ENCODE assay signal across 13 cellular contexts in the genomic region with DNA sequence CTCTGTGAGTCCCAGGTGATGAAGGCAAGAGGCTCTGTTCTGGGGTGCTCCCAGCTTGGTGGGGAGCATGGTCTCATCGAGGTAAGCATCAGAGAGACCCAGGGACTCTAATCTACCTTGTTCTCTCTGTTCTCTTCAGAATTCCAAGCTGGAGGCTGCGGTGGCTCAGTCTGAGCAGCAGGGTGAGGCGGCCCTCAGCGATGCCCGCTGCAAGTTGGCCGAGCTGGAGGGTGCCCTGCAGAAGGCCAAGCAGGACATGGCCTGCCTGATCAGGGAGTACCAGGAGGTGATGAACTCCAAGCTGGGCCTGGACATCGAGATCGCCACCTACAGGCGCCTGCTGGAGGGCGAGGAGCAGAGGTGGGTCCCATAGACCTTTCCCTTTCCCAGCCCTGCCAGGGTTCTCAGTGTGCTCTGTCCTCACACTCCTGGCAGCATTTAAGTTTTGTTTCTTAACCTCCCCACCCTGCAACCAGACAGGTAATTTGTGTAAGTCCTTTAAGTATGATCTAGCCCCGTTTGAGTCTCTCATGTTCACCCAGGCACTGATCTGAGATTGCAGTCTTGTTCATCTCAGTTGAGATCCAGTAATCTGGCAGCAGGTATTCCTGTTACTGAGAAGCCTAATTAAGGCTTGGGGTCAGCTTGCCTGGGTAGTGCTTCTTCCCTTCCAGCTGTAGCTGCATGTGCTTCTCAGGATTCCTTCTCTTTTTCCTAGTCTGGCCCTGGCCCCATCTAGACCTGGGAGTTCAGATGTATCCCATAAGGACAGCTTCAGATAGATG. TPM values are rescaled to one million over a fixed set of nuclear protein-coding genes. Genes with fewer than 3 reads are reported as not detected.
DNase-seq lines count a peak whose midpoint lies in the region; ATAC-seq and TF ChIP-seq lines count a peak whose summit lies in the region.
"Had no signal": no experiment of that assay in that cellular context is flagged by ENCODE, and none has a peak within 500 bp of the region (broad histone marks: within the 10 kb centered on the region; RNA-seq: fewer than 3 reads in every experiment).

No MANE protein-coding gene starts in this region.

- no peak overlapping the region for H3K9ac ChIP-seq in PC-3 (ENCODE audit: low read length)
- no peak overlapping the region for H3K9ac ChIP-seq in fibroblast of lung (ENCODE audit: insufficient read depth, low read length)

- peaks cover 64% of the 10 kb centered on the region for H3K27me3 Mint-ChIP-seq in activated naive CD8-positive, alpha-beta T cell treated with anti-CD3 and anti-CD28 coated beads, Interleukin-2, amount 10 ng/mL, durations not matched to agents 7 days and 5 days
- H3K27me3 Mint-ChIP-seq in activated naive CD8-positive, alpha-beta T cell treated with anti-CD3 and anti-CD28 coated beads for 36 hours, result peaks cover 43% of the 10 kb centered on the region
- peaks cover 45% of the 10 kb centered on the region for H3K27me3 Mint-ChIP-seq in activated CD4-positive, alpha-beta T cell treated with anti-CD3 and anti-CD28 coated beads, Interleukin-2, amount 10 ng/mL, durations not matched to agents 24 days and 14 days
- H3K27me3 Mint-ChIP-seq in CD8-positive, alpha-beta memory T cell, result peaks cover 18 to 51% of the 10 kb centered on the region in 2 donors

- no TSS peak for BruUV-seq in PC-3 (replicated peaks; lab: Mats Ljungman, UMichigan)

- no peak overlapping the region for H3K4me3 Mint-ChIP-seq in activated naive CD8-positive, alpha-beta T cell treated with anti-CD3 and anti-CD28 coated beads, Interleukin-2, amount 10 ng/mL, durations not matched to agents 7 days and 5 days
- no peak overlapping the region for H3K4me3 Mint-ChIP-seq in activated naive CD8-positive, alpha-beta T cell treated with anti-CD3 and anti-CD28 coated beads for 36 hours
- no peak overlapping the region for H3K4me3 Mint-ChIP-seq in activated CD4-positive, alpha-beta T cell treated with anti-CD3 and anti-CD28 coated beads, Interleukin-2, amount 10 ng/mL, durations not matched to agents 24 days and 14 days
- no peak overlapping the region for H3K4me3 Mint-ChIP-seq in CD8-positive, alpha-beta memory T cell
- H3K4me3 Mint-ChIP-seq: activated T-helper 17 cell treated with anti-CD3 and anti-CD28 coated beads, Interleukin-2, amount 50 U/mL, for 72 hours had no signal

- WGBS in spleen, 5 donors, result 61 to 87% (median 73%) methylated on average over 2 to 11 of the region's 11 CpGs

- H4K20me1 ChIP-seq in PC-3 (ENCODE audit: low read length), result no peaks in the 10 kb centered on the region
- H4K20me1 ChIP-seq in fibroblast of lung (ENCODE audit: control insufficient read depth, extremely low read depth, insufficient read depth, low read length), result no peaks in the 10 kb centered on the region

- no peaks in the 10 kb centered on the region for H3K9me3 Mint-ChIP-seq in activated naive CD8-positive, alpha-beta T cell treated with anti-CD3 and anti-CD28 coated beads, Interleukin-2, amount 10 ng/mL, durations not matched to agents 7 days and 5 days
- no peaks in the 10 kb centered on the region for H3K9me3 Mint-ChIP-seq in activated naive CD8-positive, alpha-beta T cell treated with anti-CD3 and anti-CD28 coated beads for 36 hours
- no peaks in the 10 kb centered on the region for H3K9me3 Mint-ChIP-seq in activated CD4-positive, alpha-beta T cell treated with anti-CD3 and anti-CD28 coated beads, Interleukin-2, amount 10 ng/mL, durations not matched to agents 24 days and 14 days
- no peaks in the 10 kb centered on the region for H3K9me3 Mint-ChIP-seq in CD8-positive, alpha-beta memory T cell
- H3K9me3 Mint-ChIP-seq: activated T-helper 17 cell treated with anti-CD3 and anti-CD28 coated beads, Interleukin-2, amount 50 U/mL, for 72 hours had no signal

- peaks cover 11% of the 10 kb centered on the region for H3K4me1 ChIP-seq in PC-3 (ENCODE audit: insufficient read depth, low read length)
- no peaks in the 10 kb centered on the region for H3K4me1 ChIP-seq in fibroblast of lung (ENCODE audit: control insufficient read depth, extremely low read depth, insufficient read depth, low read length)
- peaks cover 0 to 20% (median 11%) of the 10 kb centered on the region in 6 donors for H3K4me1 ChIP-seq in spleen
- H3K4me1 ChIP-seq in CD8-positive, alpha-beta memory T cell (ENCODE audit: insufficient read depth, low read length), result no peaks in the 10 kb centered on the region

- H3K79me2 ChIP-seq in PC-3 (ENCODE audit: low read length), result no peaks in the 10 kb centered on the region
- H3K79me2 ChIP-seq in fibroblast of lung (ENCODE audit: control insufficient read depth, insufficient read depth, low read length), result no peaks in the 10 kb centered on the region

- H3K27me3 ChIP-seq in PC-3 (ENCODE audit: low read length) (no peaks in the 10 kb centered on the region), fibroblast of lung (ENCODE audit: control insufficient read depth, insufficient read depth, low read length) (peaks cover 36% of the 10 kb centered on the region), spleen (replicated peaks in 1 of 7) (peaks cover 4 to 59% (median 23%) of the 10 kb centered on the region in 7 donors)
- H3K27me3 ChIP-seq in CD8-positive, alpha-beta memory T cell (ENCODE audit: insufficient read depth, low read length, poor library complexity, severe bottlenecking), result peaks cover 16% of the 10 kb centered on the region
- H3K27me3 ChIP-seq: Peyer's patch had no signal

- H3K27ac ChIP-seq in PC-3 (ENCODE audit: low read length) (no peak overlapping the region), fibroblast of lung (ENCODE audit: insufficient read depth, low read length) (no peak overlapping the region), spleen (no peak overlapping the region)
- H3K27ac ChIP-seq in CD8-positive, alpha-beta memory T cell (ENCODE audit: low read depth, low read length), result no peak overlapping the region
- H3K27ac ChIP-seq: HL-60, Peyer's patch had no signal

- no peaks in the 10 kb centered on the region for H3K36me3 ChIP-seq in PC-3 (ENCODE audit: low read depth, low read length)
- no peaks in the 10 kb centered on the region for H3K36me3 ChIP-seq in fibroblast of lung (ENCODE audit: control insufficient read depth, insufficient read depth, low read length)
- no peaks in the 10 kb centered on the region for H3K36me3 ChIP-seq in spleen
- H3K36me3 ChIP-seq in CD8-positive, alpha-beta memory T cell (ENCODE audit: insufficient read depth, low read length), result no peaks in the 10 kb centered on the region
- H3K36me3 ChIP-seq: Peyer's patch had no signal

- no peaks in the 10 kb centered on the region for H3K9me2 ChIP-seq in PC-3 (replicated peaks; ENCODE audit: low read length)

- H3K4me3 ChIP-seq in PC-3 (ENCODE audit: low read length) (no peak overlapping the region), fibroblast of lung (replicated peaks in 1 of 4; ENCODE audit: control extremely low read depth in 1 of 4, insufficient read depth in 1 of 4, low read depth in 3 of 4, low read length in 4 of 4) (no peak overlapping the region), spleen (no peak overlapping the region)
- H3K4me3 ChIP-seq in CD8-positive, alpha-beta memory T cell (ENCODE audit: low read length), result no peak overlapping the region
- H3K4me3 ChIP-seq: Peyer's patch had no signal

- ATAC-seq in activated naive CD8-positive, alpha-beta T cell treated with anti-CD3 and anti-CD28 coated beads, Interleukin-2, amount 10 ng/mL, durations not matched to agents 7 days and 5 days (ENCODE audit: low read depth), result no peak
- no peak for ATAC-seq in PC-3
- ATAC-seq: activated T-helper 17 cell treated with anti-CD3 and anti-CD28 coated beads, Interleukin-2, amount 50 U/mL, for 72 hours had no signal

- H2AFZ ChIP-seq in PC-3 (ENCODE audit: low read length), result no peak overlapping the region
- no peak overlapping the region for H2AFZ ChIP-seq in fibroblast of lung (ENCODE audit: low read length)

- H3K9me3 ChIP-seq in PC-3 (ENCODE audit: low read length), result no peaks in the 10 kb centered on the region
- H3K9me3 ChIP-seq in fibroblast of lung (ENCODE audit: control insufficient read depth, insufficient read depth, low read depth, low read length), result no peaks in the 10 kb centered on the region
- H3K9me3 ChIP-seq in spleen, result no peaks in the 10 kb centered on the region
- no peaks in the 10 kb centered on the region for H3K9me3 ChIP-seq in CD8-positive, alpha-beta memory T cell (ENCODE audit: low read length)
- H3K9me3 ChIP-seq: Peyer's patch had no signal

- peaks cover 27% of the 10 kb centered on the region for H3K4me1 Mint-ChIP-seq in activated naive CD8-positive, alpha-beta T cell treated with anti-CD3 and anti-CD28 coated beads, Interleukin-2, amount 10 ng/mL, durations not matched to agents 7 days and 5 days
- peaks cover 18% of the 10 kb centered on the region for H3K4me1 Mint-ChIP-seq in activated naive CD8-positive, alpha-beta T cell treated with anti-CD3 and anti-CD28 coated beads for 36 hours
- peaks cover 21% of the 10 kb centered on the region for H3K4me1 Mint-ChIP-seq in activated CD4-positive, alpha-beta T cell treated with anti-CD3 and anti-CD28 coated beads, Interleukin-2, amount 10 ng/mL, durations not matched to agents 24 days and 14 days
- H3K4me1 Mint-ChIP-seq in CD8-positive, alpha-beta memory T cell, result peaks cover 20 to 22% (median 21%) of the 10 kb centered on the region in 3 donors

- POLR2A ChIA-PET in activated naive CD8-positive, alpha-beta T cell treated with anti-CD3 and anti-CD28 coated beads, Interleukin-2, amount 10 ng/mL, durations not matched to agents 7 days and 5 days (lab: Charles Lee), result no interaction called here
- POLR2A ChIA-PET in PC-3 (lab: Charles Lee; ENCODE audit: unreplicated experiment), result no interaction called here
- POLR2A ChIA-PET in CD8-positive, alpha-beta memory T cell (lab: Charles Lee), result no interaction called here

- no peak overlapping the region for H3K27ac Mint-ChIP-seq in activated naive CD8-positive, alpha-beta T cell treated with anti-CD3 and anti-CD28 coated beads, Interleukin-2, amount 10 ng/mL, durations not matched to agents 7 days and 5 days
- no peak overlapping the region for H3K27ac Mint-ChIP-seq in activated naive CD8-positive, alpha-beta T cell treated with anti-CD3 and anti-CD28 coated beads for 36 hours
- no peak overlapping the region for H3K27ac Mint-ChIP-seq in activated CD4-positive, alpha-beta T cell treated with anti-CD3 and anti-CD28 coated beads, Interleukin-2, amount 10 ng/mL, durations not matched to agents 24 days and 14 days
- H3K27ac Mint-ChIP-seq in CD8-positive, alpha-beta memory T cell, result no peak overlapping the region
- H3K27ac Mint-ChIP-seq: activated T-helper 17 cell treated with anti-CD3 and anti-CD28 coated beads, Interleukin-2, amount 50 U/mL, for 72 hours had no signal

- no peak overlapping the region for H3K4me2 ChIP-seq in PC-3 (ENCODE audit: low read length)
- no peak overlapping the region for H3K4me2 ChIP-seq in fibroblast of lung (ENCODE audit: extremely low read depth, insufficient read depth, low read length)

- peak; percentile 56; the same call in 1 of the 2 replicates for TF ChIP-seq CTCF in PC-3 (conservative IDR thresholded peaks at IDR 0.05; ENCODE audit: low read depth, low read length)
- TF ChIP-seq CTCF in fibroblast of lung (conservative IDR thresholded peaks at IDR 0.05 in 1 of 2, IDR thresholded peaks at IDR 0.05 in 1 of 2; ENCODE audit: low read depth in 1 of 2, low read length in 2 of 2), result peak; percentile 7 to 22
- peak in 4 of 11 experiments; percentile 13 to 20 (median 16) for TF ChIP-seq CTCF in spleen (IDR thresholded peaks at IDR 0.05 in 8 of 11, conservative IDR thresholded peaks at IDR 0.05 in 3 of 11)

- intact Hi-C loops in PC-3 (cut with micrococcal nuclease) (no loop called here), spleen (cut with DNase I; ENCODE audit: low total_unique reads) (no loop called here)
- intact Hi-C loops in activated CD4-positive, alpha-beta T cell treated with anti-CD3 and anti-CD28 coated beads, Interleukin-2, amount 10 ng/mL, durations not matched to agents 24 days and 14 days (cut with micrococcal nuclease), result no loop called here

- no peak for TF ChIP-seq POLR2A in spleen (IDR thresholded peaks at IDR 0.05)

- CTCF ChIA-PET in PC-3 (lab: Charles Lee), result interaction anchor here (0.6 kb wide), 1 partner anchor 50 kb away, joined by 3 read pairs; no protein-coding TSS in a partner anchor
- CTCF ChIA-PET in CD8-positive, alpha-beta memory T cell (lab: Charles Lee), result interaction anchor here (1.5 kb wide), 1 partner anchor 22 kb away, joined by 4 read pairs; no protein-coding TSS in a partner anchor

- no peaks in the 10 kb centered on the region for H3K36me3 Mint-ChIP-seq in activated naive CD8-positive, alpha-beta T cell treated with anti-CD3 and anti-CD28 coated beads, Interleukin-2, amount 10 ng/mL, durations not matched to agents 7 days and 5 days
- no peaks in the 10 kb centered on the region for H3K36me3 Mint-ChIP-seq in activated naive CD8-positive, alpha-beta T cell treated with anti-CD3 and anti-CD28 coated beads for 36 hours
- peaks cover 3% of the 10 kb centered on the region for H3K36me3 Mint-ChIP-seq in activated CD4-positive, alpha-beta T cell treated with anti-CD3 and anti-CD28 coated beads, Interleukin-2, amount 10 ng/mL, durations not matched to agents 24 days and 14 days (ENCODE audit: low read depth)
- H3K36me3 Mint-ChIP-seq in CD8-positive, alpha-beta memory T cell, result no peaks in the 10 kb centered on the region

- peak; percentile 30 for DNase-seq in activated naive CD8-positive, alpha-beta T cell treated with anti-CD3 and anti-CD28 coated beads, Interleukin-2, amount 10 ng/mL, durations not matched to agents 7 days and 5 days
- no peak for DNase-seq in activated naive CD8-positive, alpha-beta T cell treated with anti-CD3 and anti-CD28 coated beads for 36 hours
- no peak for DNase-seq in PC-3
- no peak for DNase-seq in fibroblast of lung (ENCODE audit: low read depth in 2 of 2)
- DNase-seq in spleen, result peak; percentile 62
- no peak for DNase-seq in midbrain (lab: John Stamatoyannopoulos, UW)
- DNase-seq in activated CD4-positive, alpha-beta T cell treated with anti-CD3 and anti-CD28 coated beads, Interleukin-2, amount 10 ng/mL, durations not matched to agents 24 days and 14 days, result no peak
- no peak for DNase-seq in CD8-positive, alpha-beta memory T cell
- DNase-seq: mesenchymal stem cell, NCI-H2081 had no signal

- no peaks in the 10 kb centered on the region for H3F3A ChIP-seq in PC-3 (ENCODE audit: low read length, unreplicated experiment)

RNA-seq across cellular contexts. Expression of a gene that starts 14.8 kb away (rescaled TPM):
- not detected for total RNA-seq in activated naive CD8-positive, alpha-beta T cell treated with anti-CD3 and anti-CD28 coated beads, Interleukin-2, amount 10 ng/mL, durations not matched to agents 7 days and 5 days
- not detected for total RNA-seq in activated naive CD8-positive, alpha-beta T cell treated with anti-CD3 and anti-CD28 coated beads for 36 hours
- total RNA-seq in PC-3 (2014; rRNA removed) (1,688 and 2,042 TPM in 2 replicates), fibroblast of lung (not detected in 2 replicates), spleen (not detected)
- polyA plus RNA-seq in fibroblast of lung (not detected in 2 replicates), spleen (under 1 TPM in 2 of 3 donors, not detected in 1; 0.05 to 0.37 TPM)
- polyA plus RNA-seq in fibroblast of lung (2012), result not detected in 2 replicates
- polyA minus RNA-seq in fibroblast of lung (ENCODE audit: low replicate concordance), result not detected in 2 replicates
- total RNA-seq in activated CD4-positive, alpha-beta T cell treated with anti-CD3 and anti-CD28 coated beads, Interleukin-2, amount 10 ng/mL, durations not matched to agents 24 days and 14 days, result not detected in 2 replicates
- not detected for total RNA-seq in CD8-positive, alpha-beta memory T cell
- polyA plus RNA-seq in CD8-positive, alpha-beta memory T cell, result not detected
- total RNA-seq: activated T-helper 17 cell treated with anti-CD3 and anti-CD28 coated beads, Interleukin-2, amount 50 U/mL, for 72 hours; Peyer's patch had no signal

RNA-seq across cellular contexts. Expression of a gene that starts 15.1 kb away (rescaled TPM):
- total RNA-seq in activated naive CD8-positive, alpha-beta T cell treated with anti-CD3 and anti-CD28 coated beads, Interleukin-2, amount 10 ng/mL, durations not matched to agents 7 days and 5 days, result not detected
- total RNA-seq in activated naive CD8-positive, alpha-beta T cell treated with anti-CD3 and anti-CD28 coated beads for 36 hours, result not detected
- total RNA-seq in PC-3 (2014; rRNA removed) (0.33 and 1.1 TPM in 2 replicates), fibroblast of lung (not detected in 2 replicates), spleen (not detected)
- polyA plus RNA-seq in fibroblast of lung (not detected in 2 replicates), spleen (not detected)
- not detected in 2 replicates for polyA plus RNA-seq in fibroblast of lung (2012)
- not detected in 2 replicates for polyA minus RNA-seq in fibroblast of lung (ENCODE audit: low replicate concordance)
- total RNA-seq in activated CD4-positive, alpha-beta T cell treated with anti-CD3 and anti-CD28 coated beads, Interleukin-2, amount 10 ng/mL, durations not matched to agents 24 days and 14 days, result not detected in 2 replicates
- total RNA-seq in CD8-positive, alpha-beta memory T cell, result not detected
- not detected for polyA plus RNA-seq in CD8-positive, alpha-beta memory T cell
- total RNA-seq: activated T-helper 17 cell treated with anti-CD3 and anti-CD28 coated beads, Interleukin-2, amount 50 U/mL, for 72 hours; Peyer's patch had no signal

RNA-seq across cellular contexts. Expression of a gene that starts 31.7 kb away (rescaled TPM):
- under 1 TPM in 1 of 2 experiments, not detected in 1; 0.14 TPM for total RNA-seq in activated naive CD8-positive, alpha-beta T cell treated with anti-CD3 and anti-CD28 coated beads, Interleukin-2, amount 10 ng/mL, durations not matched to agents 7 days and 5 days
- total RNA-seq in activated naive CD8-positive, alpha-beta T cell treated with anti-CD3 and anti-CD28 coated beads for 36 hours, result not detected
- total RNA-seq in PC-3 (2014; rRNA removed), result 0.98 and 1.2 TPM in 2 replicates
- 0.17 TPM in 1 of 2 replicates, not detected in the other for total RNA-seq in fibroblast of lung
- 0.02 TPM in 1 of 2 replicates, not detected in the other for polyA plus RNA-seq in fibroblast of lung
- polyA plus RNA-seq in fibroblast of lung (2012), result not detected in 2 replicates
- not detected in 2 replicates for polyA minus RNA-seq in fibroblast of lung (ENCODE audit: low replicate concordance)
- total RNA-seq in spleen, result under 1 TPM in 2 of 7 donors, not detected in 5; 0.17 to 0.26 TPM
- under 1 TPM in 2 of 3 donors, not detected in 1; 0.08 to 0.09 TPM for polyA plus RNA-seq in spleen
- total RNA-seq in activated CD4-positive, alpha-beta T cell treated with anti-CD3 and anti-CD28 coated beads, Interleukin-2, amount 10 ng/mL, durations not matched to agents 24 days and 14 days, result 0.44 and 0.64 TPM in 2 replicates
- total RNA-seq in CD8-positive, alpha-beta memory T cell, result under 1 TPM in 1 of 2 experiments, not detected in 1; 0.31 TPM
- polyA plus RNA-seq in CD8-positive, alpha-beta memory T cell, result not detected
- total RNA-seq: Peyer's patch had no signal

Comparison
In these comparisons a context has a peak if more than half of its experiments do, and no peak if none do; other contexts are left out.
1. DNase-seq: peak in activated naive CD8-positive, alpha-beta T cell treated with anti-CD3 and anti-CD28 coated beads, Interleukin-2, amount 10 ng/mL, durations not matched to agents 7 days and 5 days (single experiment) and spleen (single experiment); none in activated naive CD8-positive, alpha-beta T cell treated with anti-CD3 and anti-CD28 coated beads for 36 hours (single experiment), PC-3 (single experiment), fibroblast of lung (0 of 2), midbrain (single experiment), activated CD4-positive, alpha-beta T cell treated with anti-CD3 and anti-CD28 coated beads, Interleukin-2, amount 10 ng/mL, durations not matched to agents 24 days and 14 days (single experiment) and CD8-positive, alpha-beta memory T cell (0 of 5).
2. RNA of a gene that starts 14.8 kb away (total RNA-seq): 1,688 to 2,042 TPM in PC-3; not detected in activated naive CD8-positive, alpha-beta T cell treated with anti-CD3 and anti-CD28 coated beads, Interleukin-2, amount 10 ng/mL, durations not matched to agents 7 days and 5 days, not detected in activated naive CD8-positive, alpha-beta T cell treated with anti-CD3 and anti-CD28 coated beads for 36 hours, not detected in fibroblast of lung, not detected in spleen, not detected in activated CD4-positive, alpha-beta T cell treated with anti-CD3 and anti-CD28 coated beads, Interleukin-2, amount 10 ng/mL, durations not matched to agents 24 days and 14 days and not detected in CD8-positive, alpha-beta memory T cell; every median in the first group is over 1,000 times any median in the second.